8 cellular contexts compared by ENCODE assay signal in the genomic region with DNA sequence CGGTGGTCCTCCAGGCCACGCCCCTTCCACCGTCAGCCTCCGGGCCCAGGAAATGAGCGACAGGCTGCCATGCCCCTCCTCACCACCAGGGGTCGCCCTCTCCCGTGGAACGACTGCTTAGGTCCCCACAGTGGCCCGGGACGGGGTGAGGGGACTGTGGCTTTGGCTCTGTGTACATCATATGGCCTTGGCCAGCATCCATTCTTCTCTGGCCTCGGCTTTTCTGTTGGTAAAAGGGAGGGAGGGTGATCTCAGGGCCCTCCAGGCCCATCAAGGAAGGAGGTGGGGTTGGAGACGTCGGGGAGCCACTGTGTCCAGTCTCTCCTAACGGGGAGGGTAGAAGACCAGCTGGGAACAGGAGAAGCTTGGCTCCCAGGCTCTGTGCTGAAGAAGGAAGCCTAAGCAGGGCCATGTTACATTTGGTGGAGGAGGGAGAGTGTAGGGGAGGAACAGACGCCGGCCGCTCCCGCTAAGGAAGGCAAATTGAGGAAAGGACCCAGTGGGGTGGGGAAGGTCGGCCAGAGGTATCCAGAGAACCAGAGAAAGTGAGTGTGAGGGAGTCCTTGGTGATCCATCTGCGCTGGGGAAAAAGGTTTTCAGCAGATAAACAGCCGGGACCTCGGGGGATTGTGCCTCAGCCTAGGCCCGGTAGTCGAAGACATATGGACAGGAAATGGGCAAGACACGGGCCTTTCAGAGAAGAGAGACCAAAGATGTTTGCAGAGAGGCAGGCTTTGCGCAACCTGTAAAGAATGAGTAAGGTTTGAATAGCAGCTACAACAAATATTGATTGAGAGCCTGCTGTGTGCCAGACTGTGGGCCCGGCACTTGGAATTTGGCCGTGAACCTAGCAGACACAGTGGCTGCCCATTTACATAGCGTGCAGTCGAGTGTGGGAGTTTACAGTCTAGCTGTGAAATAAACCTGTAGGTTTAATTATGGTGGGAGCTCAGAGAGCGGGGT. TPM values are rescaled to one million over a fixed set of nuclear protein-coding genes. Genes with fewer than 3 reads are reported as not detected.
DNase-seq lines count a peak whose midpoint lies in the region; ATAC-seq and TF ChIP-seq lines count a peak whose summit lies in the region.

No MANE protein-coding gene starts in this region.

- DNase-seq in AG04450 (ENCODE audit: low read depth, low spot score) (no peak), NCI-H2227 treated with DMSO at 0.1 percent for 48 hours (lab: John Stamatoyannopoulos, UW) (peak; percentile 84), cerebellum (ENCODE audit: low spot score) (peak; percentile 88), left kidney (ENCODE audit: low read depth, low spot score) (peak; percentile 94)
- DNase-seq in activated CD4-positive, alpha-beta T cell treated with anti-CD3 and anti-CD28 coated beads for 24 hours (ENCODE audit: low read depth in 2 of 2): peak; percentile 92 to 96
- DNase-seq in stimulated activated CD4-positive, alpha-beta T cell treated with anti-CD3 and anti-CD28 coated beads, Interleukin-2, amount 100 ng/mL, for 48 hours: peak; percentile 98 to 99

- CTCF ChIA-PET in AG04450 (lab: Charles Lee): interaction anchor here (0.6 to 6.0 kb wide), 14 partner anchors 8 to 216 kb away, joined by 3 to 124 read pairs (median 4); a partner anchor contains a TSS

- H3K27ac ChIP-seq in AG04450 (ENCODE audit: low read depth, low read length): peak overlapping the region; percentile 83

- H3K9me3 ChIP-seq in AG04450 (ENCODE audit: control insufficient read depth, insufficient read depth, low read length): peaks cover 3% of the 10 kb centered on the region; the same call in 1 of the 2 replicates

- no peak overlapping the region for H3K4me3 ChIP-seq in AG04450 (ENCODE audit: low read depth, low read length)

- TF ChIP-seq CTCF in AG04450 (IDR thresholded peaks at IDR 0.05; ENCODE audit: low read depth, low read length): peak; percentile 97

- ATAC-seq in GM18868 (IDR thresholded peaks at IDR 0.05; ENCODE audit: unreplicated experiment): peak; percentile 62
- ATAC-seq in HG03175 (IDR thresholded peaks at IDR 0.05; ENCODE audit: unreplicated experiment): peak; percentile 62

- POLR2A ChIA-PET in AG04450 (lab: Yijun Ruan, JAX): interaction anchor here (0.6 to 6.1 kb wide), 10 partner anchors 13 to 195 kb away, joined by 3 to 115 read pairs (median 5); a partner anchor contains a TSS

- no peaks in the 10 kb centered on the region for H3K27me3 ChIP-seq in AG04450 (ENCODE audit: control insufficient read depth, insufficient read depth, low read length)

RNA-seq across cellular contexts. Expression of a gene that starts 2.5 kb away (rescaled TPM):
- 0.10 and 0.15 TPM in 2 replicates for polyA plus RNA-seq in AG04450 (2011; rRNA removed)
- polyA minus RNA-seq in AG04450 (2011; rRNA and poly(A)+ RNA removed): not detected in 2 replicates
- total RNA-seq in cerebellum: 0.54 TPM

RNA-seq across cellular contexts. Expression of a gene that starts 10.9 kb away (rescaled TPM):
- polyA plus RNA-seq in AG04450 (2011; rRNA removed): 70.5 and 97.8 TPM in 2 replicates
- 34.6 and 62.9 TPM in 2 replicates for polyA minus RNA-seq in AG04450 (2011; rRNA and poly(A)+ RNA removed)
- total RNA-seq in cerebellum: 6.3 TPM
